13 cellular contexts compared by ENCODE assay signal in the genomic region with DNA sequence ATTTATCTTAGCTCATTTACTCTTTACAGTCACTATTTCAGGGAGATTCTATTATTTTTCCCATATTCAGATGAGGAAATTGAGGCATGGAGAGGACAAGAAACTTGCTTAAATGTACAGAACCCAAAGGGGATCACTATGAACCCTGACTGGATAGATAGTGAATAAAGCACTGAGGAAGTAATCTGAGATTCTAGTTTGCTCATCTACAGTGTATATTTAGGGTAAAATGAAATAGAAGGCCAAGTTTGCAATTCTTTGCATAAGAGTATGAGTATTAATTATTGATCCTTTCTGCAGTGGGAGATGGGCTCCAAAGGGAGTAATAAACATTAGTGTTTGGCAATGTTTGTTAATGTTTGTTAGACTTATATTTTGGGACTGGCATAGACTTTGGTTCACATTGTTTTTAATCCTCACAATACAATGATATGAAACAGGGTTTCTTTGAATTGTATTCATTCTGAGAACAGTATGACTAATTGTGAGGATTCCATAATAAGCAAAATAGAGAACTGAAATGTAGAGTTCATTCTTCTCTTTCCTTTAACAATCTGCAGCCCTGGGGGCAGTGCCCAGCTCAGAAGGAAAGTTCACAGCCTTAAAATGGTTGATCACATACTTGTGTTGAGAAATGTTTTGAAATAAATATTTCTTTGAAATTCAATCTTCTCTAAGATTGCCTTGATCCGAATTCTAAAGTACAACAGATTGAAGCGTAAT.
DNase-seq lines count a peak whose midpoint lies in the region; ATAC-seq and TF ChIP-seq lines count a peak whose summit lies in the region.
"Had no signal": no experiment of that assay in that cellular context is flagged by ENCODE, and none has a peak within 500 bp of the region (broad histone marks: within the 10 kb centered on the region; RNA-seq: fewer than 3 reads in every experiment).

No MANE protein-coding gene starts in this region.

- H3K27ac Mint-ChIP-seq in HFFc6, result no peak overlapping the region

- no peaks in the 10 kb centered on the region for H3K36me3 Mint-ChIP-seq in HFFc6 (ENCODE audit: low read depth)

- intact Hi-C loops in prostate gland (cut with DNase I), result no loop called here

- DNase-seq in HFFc6, result no peak
- no peak for DNase-seq in prostate gland (ENCODE audit: low spot score)
- DNase-seq in foreskin fibroblast, result no peak
- no peak for DNase-seq in HT-29 (ENCODE audit: low spot score)
- DNase-seq: activated T-cell treated with anti-CD3 and anti-CD28 coated beads, Interleukin-2, amount 50 U/mL, for 1 hour; EL; MG63; midbrain; NCI-H2227 treated with DMSO at 0.1 percent for 48 hours had no signal

- H3K4me3 ChIP-seq in prostate gland (no peak overlapping the region), foreskin fibroblast (ENCODE audit: low read depth in 1 of 2, low read length in 2 of 2) (no peak overlapping the region)
- H3K4me3 ChIP-seq: MG63 had no signal

- no peaks in the 10 kb centered on the region for H3K27me3 Mint-ChIP-seq in HFFc6 (ENCODE audit: insufficient read depth)

- H3K27ac ChIP-seq in prostate gland, result no peak overlapping the region

- no peaks in the 10 kb centered on the region for H3K36me3 ChIP-seq in prostate gland
- H3K36me3 ChIP-seq: MG63 had no signal

- H3K4me3 Mint-ChIP-seq in HFFc6, result no peak overlapping the region

- no peak for TF ChIP-seq POLR2A in prostate gland (IDR thresholded peaks at IDR 0.05)

- 84% methylated on average over 2 of the region's 2 CpGs for WGBS in prostate gland

- no peaks in the 10 kb centered on the region for H3K9me3 ChIP-seq in prostate gland
- H3K9me3 ChIP-seq: MG63 had no signal

- peak; percentile 100 for ATAC-seq in GM18499 (IDR thresholded peaks at IDR 0.05; ENCODE audit: insufficient read depth, unreplicated experiment)
- peak; percentile 100 for ATAC-seq in GM19455 (IDR thresholded peaks at IDR 0.05; ENCODE audit: unreplicated experiment)
- peak; percentile 99 for ATAC-seq in HG02840 (IDR thresholded peaks at IDR 0.05; ENCODE audit: low FRiP score, unreplicated experiment)
- peak; percentile 100 for ATAC-seq in HG03442 (IDR thresholded peaks at IDR 0.05; ENCODE audit: unreplicated experiment)

- no peak for TF ChIP-seq CTCF in HFFc6 (IDR thresholded peaks at IDR 0.05)
- TF ChIP-seq CTCF in prostate gland (IDR thresholded peaks at IDR 0.05), result no peak
- no peak for TF ChIP-seq CTCF in foreskin fibroblast (IDR thresholded peaks at IDR 0.05; ENCODE audit: low read depth, low read length)

- H3K9me3 Mint-ChIP-seq in HFFc6, result peaks cover 14% of the 10 kb centered on the region

- no peaks in the 10 kb centered on the region for H3K4me1 ChIP-seq in prostate gland (replicated peaks)

- no peaks in the 10 kb centered on the region for H3K4me1 Mint-ChIP-seq in HFFc6 (ENCODE audit: low read depth)

- H3K27me3 ChIP-seq in prostate gland (replicated peaks; ENCODE audit: insufficient read depth), result no peaks in the 10 kb centered on the region
- H3K27me3 ChIP-seq: MG63 had no signal
